ENCODE assay signal across 9 cellular contexts in genomic region chr7:100099452-100099851, GRCh38. TPM values are rescaled to one million over a fixed set of nuclear protein-coding genes. Genes with fewer than 3 reads are reported as not detected.
A peak's percentile ranks its signal among the peaks of the same experiment; 100 is the strongest.
DNase-seq lines count a peak whose midpoint lies in the region; ATAC-seq and TF ChIP-seq lines count a peak whose summit lies in the region.
"Had no signal": no experiment of that assay in that cellular context is flagged by ENCODE, and none has a peak within 500 bp of the region (broad histone marks: within the 10 kb centered on the region; RNA-seq: fewer than 3 reads in every experiment).

No MANE protein-coding gene starts in this region.

- DNase-seq in CD4-positive, alpha-beta T cell: no peak
- DNase-seq in NB4 (ENCODE audit: low read depth) (no peak), dorsolateral prefrontal cortex (no peak), GM19240 (ENCODE audit: insufficient read length, low spot score) (no peak), epidermal melanocyte (ENCODE audit: insufficient read length, low spot score) (no peak)
- DNase-seq in effector CD8-positive, alpha-beta T cell (lab: John Stamatoyannopoulos, UW): no peak
- DNase-seq: NCI-H345 had no signal

- peaks cover 47% of the 10 kb centered on the region for H3K4me1 Mint-ChIP-seq in CD4-positive, alpha-beta T cell (ENCODE audit: low read depth)

- CTCF ChIA-PET in CD4-positive, alpha-beta T cell (lab: Charles Lee): interaction anchor here (1.3 kb wide), 1 partner anchor 31 kb away, joined by 7 read pairs; no protein-coding TSS in a partner anchor

- no peak for TF ChIP-seq CTCF in CD4-positive, alpha-beta T cell (IDR thresholded peaks at IDR 0.05)
- TF ChIP-seq CTCF in NB4 (IDR thresholded peaks at IDR 0.05; ENCODE audit: low read depth, low read length): no peak
- no peak for TF ChIP-seq CTCF in dorsolateral prefrontal cortex (IDR thresholded peaks at IDR 0.05 in 54 of 56, conservative IDR thresholded peaks at IDR 0.05 in 2 of 56; ENCODE audit: low read depth in 1 of 56, partially characterized antibody in 56 of 56)

- intact Hi-C loops in CD4-positive, alpha-beta T cell (cut with DNase I, micrococcal nuclease): loop anchor here in 1 of 2 experiments (2.0 kb wide), 1 partner anchor 17 kb away; no protein-coding TSS in a partner anchor
- intact Hi-C loops in dorsolateral prefrontal cortex (cut with DNase I): no loop called here

- peak overlapping the region; percentile 98 for H3K27ac Mint-ChIP-seq in CD4-positive, alpha-beta T cell

- no peaks in the 10 kb centered on the region for H3K27me3 Mint-ChIP-seq in CD4-positive, alpha-beta T cell

- H3K4me3 Mint-ChIP-seq in CD4-positive, alpha-beta T cell: peak overlapping the region; percentile 98

- peaks cover 57% of the 10 kb centered on the region for H3K36me3 ChIP-seq in neuron (ENCODE audit: insufficient read depth, low read length)

- peak overlapping the region; percentile 95 for H3K27ac ChIP-seq in CD4-positive, alpha-beta T cell (ENCODE audit: low read depth, low read length)
- H3K27ac ChIP-seq in dorsolateral prefrontal cortex: peak overlapping the region in 23 of 59 donors; percentile 79 to 97 (median 93)

- H3K4me1 ChIP-seq in neuron (ENCODE audit: insufficient read depth, low read length): peaks cover 24% of the 10 kb centered on the region

- H3K9me3 ChIP-seq in CD4-positive, alpha-beta T cell (ENCODE audit: control insufficient read depth, low read length): no peaks in the 10 kb centered on the region
- no peaks in the 10 kb centered on the region for H3K9me3 ChIP-seq in neuron (ENCODE audit: low read length)

- POLR2A ChIA-PET in CD4-positive, alpha-beta T cell (lab: Charles Lee): interaction anchor here (1.2 to 3.7 kb wide), 4 partner anchors 10 to 50 kb away, joined by 3 to 50 read pairs (median 31); partner anchors contain the start of genes CNPY4, COPS6, TAF6 and ZSCAN21

- peaks cover 72% of the 10 kb centered on the region for H3K36me3 Mint-ChIP-seq in CD4-positive, alpha-beta T cell (ENCODE audit: low read depth)

- H3K9me3 Mint-ChIP-seq in CD4-positive, alpha-beta T cell: no peaks in the 10 kb centered on the region

- ATAC-seq in CD4-positive, alpha-beta T cell (ENCODE audit: poor library complexity): no peak
- no peak for ATAC-seq in activated CD4-positive, CD25-positive, alpha-beta regulatory T cell treated with anti-CD3 and anti-CD28 coated beads, Interleukin-2, amount 50 U/mL, for 24 hours

- no peaks in the 10 kb centered on the region for H3K27me3 ChIP-seq in CD4-positive, alpha-beta T cell (ENCODE audit: control insufficient read depth, insufficient read depth, low read length)
- no peaks in the 10 kb centered on the region for H3K27me3 ChIP-seq in dorsolateral prefrontal cortex
- no peaks in the 10 kb centered on the region for H3K27me3 ChIP-seq in neuron (ENCODE audit: insufficient read depth, low read length)

- no peak for TF ChIP-seq POLR2A in NB4 (IDR thresholded peaks at IDR 0.05; ENCODE audit: extremely low read depth, insufficient read length)

- peak overlapping the region; percentile 99 for H3K4me3 ChIP-seq in NB4 (ENCODE audit: low read depth, low read length)
- peak overlapping the region in 56 of 59 donors; percentile 61 to 99 (median 84) for H3K4me3 ChIP-seq in dorsolateral prefrontal cortex
- H3K4me3 ChIP-seq in neuron (ENCODE audit: low read length): peak overlapping the region; percentile 81

- H2AFZ ChIP-seq in neuron (ENCODE audit: low read depth, low read length): no peak overlapping the region

RNA-seq across cellular contexts. Expression of gene MCM7, which starts 1.7 kb away (rescaled TPM):
- 10 to 100 TPM; 54.5 to 56.0 TPM for total RNA-seq in CD4-positive, alpha-beta T cell
- total RNA-seq in dorsolateral prefrontal cortex: 10 to 100 TPM; 19.4 to 81.4 (median 38.0) TPM

RNA-seq across cellular contexts. Expression of gene AP4M1, which starts 2.0 kb away (rescaled TPM):
- 1 to 10 TPM; 2.8 to 4.0 TPM for total RNA-seq in CD4-positive, alpha-beta T cell
- total RNA-seq in dorsolateral prefrontal cortex: 10 to 100 TPM; 11.3 to 28.4 (median 19.5) TPM

RNA-seq across cellular contexts. Expression of gene COPS6, which starts 10.7 kb away (rescaled TPM):
- total RNA-seq in CD4-positive, alpha-beta T cell: 10 to 100 TPM; 79.0 to 83.9 TPM
- 100 to 1,000 TPM in 100 of 120 experiments, 10 to 100 TPM in 20; 82.0 to 137 (median 116) TPM for total RNA-seq in dorsolateral prefrontal cortex

RNA-seq across cellular contexts. Expression of gene ZNF3, which starts 17.9 kb away (rescaled TPM):
- total RNA-seq in CD4-positive, alpha-beta T cell: 10 to 100 TPM; 38.3 to 40.3 TPM
- 10 to 100 TPM; 17.5 to 42.7 (median 26.8) TPM for total RNA-seq in dorsolateral prefrontal cortex

RNA-seq across cellular contexts. Expression of gene TAF6, which starts 19.7 kb away (rescaled TPM):
- total RNA-seq in CD4-positive, alpha-beta T cell: 10 to 100 TPM; 34.8 to 37.4 TPM
- total RNA-seq in dorsolateral prefrontal cortex: 10 to 100 TPM; 46.6 to 98.0 (median 72.6) TPM
